Comparison of ENCODE assay signal across 24 cellular contexts in the genomic region with DNA sequence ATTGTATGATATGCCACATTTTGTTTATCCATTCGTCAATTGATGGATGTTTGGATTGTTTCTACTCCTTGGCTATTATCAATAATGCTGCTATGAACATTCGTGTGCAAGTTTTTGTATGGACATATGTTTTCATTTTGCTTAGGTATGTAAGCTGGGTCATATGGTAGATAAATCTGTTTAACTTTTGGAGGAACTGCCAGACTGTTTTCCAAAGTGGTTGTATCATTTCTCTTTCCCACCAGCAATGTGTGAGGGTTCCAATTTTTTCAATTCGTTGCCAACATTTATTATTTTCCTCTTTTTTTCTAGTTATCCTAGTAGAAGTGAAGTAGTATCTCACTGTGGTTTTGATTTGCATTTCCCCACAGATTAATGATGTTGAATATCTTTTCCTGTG.
"Had no signal": no experiment of that assay in that cellular context is flagged by ENCODE, and none has a peak within 500 bp of the region (broad histone marks: within the 10 kb centered on the region; RNA-seq: fewer than 3 reads in every experiment).

No MANE protein-coding gene starts in this region.

- H3K27me3 ChIP-seq: SJSA1 had no signal

- FAIRE-seq: K562, RCC 7860 had no signal

- H3K4me2 ChIP-seq: KMS-11 had no signal

- H3K4me3 ChIP-seq: K562, SJSA1, SK-N-MC had no signal

- H3K9me3 ChIP-seq: SJSA1 had no signal

- DNase-seq: Kasumi-1, MM.1S, MV-4-11, NCI-H1092, NCI-H1105 treated with DMSO at 0.1 percent for 48 hours, NCI-H1436, NCI-H187, NCI-H2029, NCI-H2081 treated with DMSO at 0.1 percent for 48 hours, NCI-H2171, NCI-H226, NCI-H446, NCI-H510A, NCI-H524 treated with DMSO at 0.1 percent for 48 hours, NCI-H69, NCI-H774, Right ventricle myocardium superior, RPMI8226, SIG-M5 had no signal

- H3K4me1 ChIP-seq: SJSA1 had no signal

- H3K36me3 ChIP-seq: SJSA1 had no signal

- H3K27ac ChIP-seq: KMS-11, SJSA1, SK-N-MC had no signal

- H3K9ac ChIP-seq: KMS-11 had no signal
